Comparison of ENCODE assay signal across 14 cellular contexts in the genomic region with DNA sequence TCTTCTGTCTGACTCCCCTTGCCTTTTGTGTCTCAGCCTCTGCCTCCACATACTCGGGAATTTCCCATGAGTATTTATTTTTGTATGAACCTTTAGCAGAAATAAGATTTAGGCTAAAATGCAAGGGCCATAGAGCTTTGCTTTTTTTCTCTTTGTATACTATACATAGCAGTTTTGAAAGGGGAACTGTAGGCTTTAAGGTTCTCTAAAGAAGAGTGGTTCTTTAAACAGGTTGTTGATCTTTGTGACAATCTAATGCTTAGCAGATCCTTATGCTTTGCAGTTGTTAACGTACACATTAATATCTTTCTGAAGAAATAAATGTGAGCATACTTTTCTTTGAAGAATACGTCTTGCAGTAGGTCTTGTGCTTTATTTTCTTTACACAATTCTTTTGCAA. TPM values are rescaled to one million over a fixed set of nuclear protein-coding genes. Genes with fewer than 3 reads are reported as not detected.
A peak's percentile ranks its signal among the peaks of the same experiment; 100 is the strongest.
DNase-seq lines count a peak whose midpoint lies in the region; ATAC-seq, FAIRE-seq and TF ChIP-seq lines count a peak whose summit lies in the region.
"Had no signal": no experiment of that assay in that cellular context is flagged by ENCODE, and none has a peak within 500 bp of the region (broad histone marks: within the 10 kb centered on the region; RNA-seq: fewer than 3 reads in every experiment).

No MANE protein-coding gene starts in this region.

- intact Hi-C loops in GM12878 (cut with micrococcal nuclease; ENCODE audit: unreplicated experiment), result no loop called here

- in situ Hi-C loops in GM12878 (cut with MboI), result no loop called here

- H3K36me3 ChIP-seq in GM12878 (ENCODE audit: control insufficient read depth in 2 of 2, insufficient read depth in 2 of 2, low read length in 1 of 2), result peaks cover 0 to 9% of the 10 kb centered on the region in 2 experiments; a peak in 3 of 4 replicates

- TF ChIP-seq RAD21 in GM12878 (IDR thresholded peaks at IDR 0.05; ENCODE audit: insufficient read depth, low read depth, low read length), result no peak

- POLR2A ChIA-PET in GM12878 (lab: Charles Lee), result no interaction called here

- TF ChIP-seq EP300 in GM12878 (IDR thresholded peaks at IDR 0.05; ENCODE audit: borderline replicate concordance in 1 of 2, control insufficient read depth in 1 of 2, low read depth in 2 of 2, low read length in 2 of 2), result no peak

- no peaks in the 10 kb centered on the region for H3K27me3 ChIP-seq in GM12878 (replicated peaks in 1 of 2; ENCODE audit: control insufficient read depth in 2 of 2, insufficient read depth in 2 of 2, low read length in 1 of 2)
- H3K27me3 ChIP-seq: BE2C had no signal

- H3K4me1 ChIP-seq in GM12878 (ENCODE audit: control insufficient read depth, insufficient read depth, low read length), result peaks cover 21% of the 10 kb centered on the region
- H3K4me1 ChIP-seq: BE2C, Caco-2 had no signal

- ATAC-seq in GM18511 (IDR thresholded peaks at IDR 0.05; ENCODE audit: unreplicated experiment) (peak; percentile 44), GM12878 (peak; percentile 61), GM21390 (IDR thresholded peaks at IDR 0.05; ENCODE audit: unreplicated experiment) (no peak)
- ATAC-seq: GM23338 had no signal

- no peaks in the 10 kb centered on the region for H4K20me1 ChIP-seq in GM12878 (ENCODE audit: control insufficient read depth, insufficient read depth)

- no peak for TF ChIP-seq CTCF in GM12878 (IDR thresholded peaks at IDR 0.05 in 2 of 3, conservative IDR thresholded peaks at IDR 0.05 in 1 of 3; ENCODE audit: control insufficient read depth in 2 of 3, extremely low read depth in 1 of 3, insufficient read depth in 1 of 3, low read depth in 3 of 3, low read length in 3 of 3)

- no peak overlapping the region for H3K27ac ChIP-seq in GM12878 (ENCODE audit: control insufficient read depth, insufficient read depth)
- H3K27ac ChIP-seq: HL-60 had no signal

- TF ChIP-seq POLR2A in GM12891 (IDR thresholded peaks at IDR 0.05; ENCODE audit: low read depth, low read length) (no peak), GM12878 (IDR thresholded peaks at IDR 0.05; ENCODE audit: low read depth, low read length) (no peak)

- H3K4me2 ChIP-seq in GM12878 (ENCODE audit: control insufficient read depth, insufficient read depth), result peak overlapping the region; percentile 71
- H3K4me2 ChIP-seq: GM23338 had no signal

- H3K79me2 ChIP-seq in GM12878 (ENCODE audit: control insufficient read depth, insufficient read depth, low read length), result no peaks in the 10 kb centered on the region

- 48% methylated on average over 3 of the region's 3 CpGs for WGBS in GM12878 (ENCODE audit: insufficient coverage, insufficient replicate concordance, low lambda C conversion rate, missing lambda C conversion rate)

- H3K9me3 ChIP-seq in GM12878 (replicated peaks; ENCODE audit: control insufficient read depth, insufficient read depth, low read length), result no peaks in the 10 kb centered on the region
- H3K9me3 ChIP-seq: BE2C, Caco-2 had no signal

- H3K9ac ChIP-seq in GM12878 (ENCODE audit: control insufficient read depth, insufficient read depth, low read length), result no peak overlapping the region

- FAIRE-seq in GM12891 (lab: Jason Lieb, UNC), result no peak
- FAIRE-seq in GM12878 (lab: Jason Lieb, UNC), result no peak
- FAIRE-seq: D721Med, H54 had no signal

- H3K4me3 ChIP-seq in GM12878, result 0 out of 2 replicates have a peak overlapping the region, but pooled peaks have one; percentile 30
- H3K4me3 ChIP-seq: GM23338 had no signal

- CTCF ChIA-PET in GM12878 (lab: Yijun Ruan, JAX), result interaction anchor here (1.2 to 1.9 kb wide), 5 partner anchors 24 to 178 kb away, joined by 3 to 5 read pairs (median 4); no protein-coding TSS in a partner anchor

- H2AFZ ChIP-seq in GM12878 (ENCODE audit: control insufficient read depth, low read depth, low read length), result no peak overlapping the region
- H2AFZ ChIP-seq: GM23338 had no signal

- RAD21 ChIA-PET in GM12878 (lab: Charles Lee; ENCODE audit: unreplicated experiment), result interaction anchor here (1.0 to 1.4 kb wide), 2 partner anchors 34 to 47 kb away, joined by 3 read pairs; no protein-coding TSS in a partner anchor

- BruUV-seq in GM12878 (replicated peaks; lab: Mats Ljungman, UMichigan), result no TSS peak

- SMC1A ChIA-PET in GM12878 (lab: Charles Lee; ENCODE audit: uncharacterized antibody, unreplicated experiment), result interaction anchor here (0.8 to 1.4 kb wide), 5 partner anchors 9 to 148 kb away, joined by 3 to 5 read pairs (median 4); partner anchors contain the start of gene TBCEL

- DNase-seq in GM12891 (ENCODE audit: insufficient read length, low spot score) (no peak), MV-4-11 (lab: John Stamatoyannopoulos, UW) (peak; percentile 2), GM12878 (ENCODE audit: low read depth, low spot score) (peak; percentile 13)
- DNase-seq in activated CD8-positive, alpha-beta memory T cell treated with anti-CD3 and anti-CD28 coated beads, Interleukin-2, amount 50 U/mL, for 4 hours, result no peak
- DNase-seq: BE2C, C1 segment of cervical spinal cord, Caco-2, HCEC 1CT had no signal

TF ChIP-seq in GM12891, 5 proteins besides CTCF, POLR2A, EP300 and RAD21:
- TF ChIP-seq PAX5 (IDR thresholded peaks at IDR 0.05; ENCODE audit: insufficient read depth, low read length, severe bottlenecking) (no peak), SPI1 (IDR thresholded peaks at IDR 0.05; ENCODE audit: low read depth, low read length) (peak; percentile 22; the same call in 1 of the 2 replicates)
TF ChIP-seq in GM12891: peak in this region for 1.

TF ChIP-seq in GM12878, 131 proteins besides CTCF, POLR2A, EP300 and RAD21:
- TF ChIP-seq ZNF24 (IDR thresholded peaks at IDR 0.05) (peak; percentile 46; the same call in 1 of the 2 replicates), RBBP5 (conservative IDR thresholded peaks at IDR 0.05) (no peak), ZNF274 (IDR thresholded peaks at IDR 0.05; ENCODE audit: insufficient read depth, insufficient read length) (no peak), HDGF (IDR thresholded peaks at IDR 0.05) (no peak), BCL3 (IDR thresholded peaks at IDR 0.05; ENCODE audit: borderline replicate concordance, insufficient read depth, low read depth, low read length, poor library complexity, severe bottlenecking) (no peak)

RNA-seq across cellular contexts. Expression of gene TBCEL, which starts 35.0 kb away (rescaled TPM):
- 3.5 TPM for polyA plus RNA-seq in GM12891 (2012; ENCODE audit: low read depth, missing spikeins)
- total RNA-seq in GM12878 (2013; cell fraction: nucleolus; rRNA removed), result 48.2 and 52.9 TPM in 2 replicates
- total RNA-seq in GM12878 (2014; rRNA removed) (6.0 and 9.6 TPM in 2 replicates), GM12878 (2014; rRNA removed; fragmentation: Illumina TruSeq; extraction: Trizol) (8.6 and 8.8 TPM in 2 replicates), GM12878 (2021) (9.9 and 10.9 TPM in 2 replicates)
- polyA plus RNA-seq in GM12878 (2011; ENCODE audit: low read depth), result 3.1 TPM
- polyA plus RNA-seq in GM12878 (2011; rRNA removed) (10.4 and 16.2 TPM in 2 replicates), GM12878 (2014; fragmentation: Illumina TruSeq; extraction: Trizol) (8.5 and 9.3 TPM in 2 replicates), GM12878 (2014; fragmentation: Nextera tagmentation; extraction: Ambion mirVana) (1 to 10 TPM; 2.0 to 2.3 TPM), GM12878 (2014; rRNA removed) (6.1 and 8.5 TPM in 2 replicates), GM12878 (2016; fragmentation: Nextera tagmentation; extraction: Ambion mirVana) (1 to 10 TPM; 4.3 to 9.6 TPM)
- polyA plus RNA-seq in GM12878 (2011; cell fraction: cytosol; rRNA removed), result 4.1 and 4.4 TPM in 2 replicates
- 12.2 and 12.7 TPM in 2 replicates for polyA plus RNA-seq in GM12878 (2011; cell fraction: nucleus; rRNA removed)
- polyA plus RNA-seq in GM12878 (2012), result 4.8 and 5.0 TPM in 2 replicates
- polyA minus RNA-seq in GM12878 (2011; rRNA and poly(A)+ RNA removed), result 18.0 and 36.5 TPM in 2 replicates
- polyA minus RNA-seq in GM12878 (2011; cell fraction: cytosol; rRNA and poly(A)+ RNA removed), result 3.1 and 9.0 TPM in 2 replicates
- 19.9 and 27.7 TPM in 2 replicates for polyA minus RNA-seq in GM12878 (2011; cell fraction: nucleus; rRNA and poly(A)+ RNA removed)

RNA-seq across cellular contexts. Expression of gene TECTA, which starts 42.1 kb away (rescaled TPM):
- polyA plus RNA-seq in GM12891 (2012; ENCODE audit: low read depth, missing spikeins), result 0.08 TPM
- total RNA-seq in GM12878 (2013; cell fraction: nucleolus; rRNA removed), result 0.88 and 0.98 TPM in 2 replicates
- 0.05 and 0.06 TPM in 2 replicates for total RNA-seq in GM12878 (2014; rRNA removed)
- 0.04 and 0.05 TPM in 2 replicates for total RNA-seq in GM12878 (2014; rRNA removed; fragmentation: Illumina TruSeq; extraction: Trizol)
- total RNA-seq in GM12878 (2021), result 0.05 and 0.11 TPM in 2 replicates
- polyA plus RNA-seq in GM12878 (2011; ENCODE audit: low read depth), result 0.08 TPM
- polyA plus RNA-seq in GM12878 (2011; rRNA removed), result 0.14 and 0.20 TPM in 2 replicates
- polyA plus RNA-seq in GM12878 (2011; cell fraction: cytosol; rRNA removed), result 0.23 and 0.30 TPM in 2 replicates
- 0.67 and 1.0 TPM in 2 replicates for polyA plus RNA-seq in GM12878 (2011; cell fraction: nucleus; rRNA removed)
- polyA plus RNA-seq in GM12878 (2012), result 0.07 and 0.10 TPM in 2 replicates
- polyA plus RNA-seq in GM12878 (2014; fragmentation: Illumina TruSeq; extraction: Trizol), result 0.12 and 0.16 TPM in 2 replicates
- polyA plus RNA-seq in GM12878 (2014; fragmentation: Nextera tagmentation; extraction: Ambion mirVana), result under 1 TPM in 1 of 2 experiments, not detected in 1; under 0.01 TPM
- 0.13 and 0.58 TPM in 2 replicates for polyA plus RNA-seq in GM12878 (2014; rRNA removed)
- polyA plus RNA-seq in GM12878 (2016; fragmentation: Nextera tagmentation; extraction: Ambion mirVana), result under 1 TPM; 0.03 to 0.04 TPM
- 0.29 and 0.41 TPM in 2 replicates for polyA minus RNA-seq in GM12878 (2011; rRNA and poly(A)+ RNA removed)
- not detected in 2 replicates for polyA minus RNA-seq in GM12878 (2011; cell fraction: cytosol; rRNA and poly(A)+ RNA removed)
- polyA minus RNA-seq in GM12878 (2011; cell fraction: nucleus; rRNA and poly(A)+ RNA removed), result 0.48 and 0.57 TPM in 2 replicates

Comparison
In these comparisons a context has a peak if more than half of its experiments do, and no peak if none do; other contexts are left out.
1. DNase-seq: peak in MV-4-11 (single experiment) and GM12878 (single experiment); none in GM12891 (single experiment) and activated CD8-positive, alpha-beta memory T cell treated with anti-CD3 and anti-CD28 coated beads, Interleukin-2, amount 50 U/mL, for 4 hours (single experiment).